In genomic region chr16:84243732-84244131, GRCh38 we compare ENCODE assay signal across 16 cellular contexts. TPM values are rescaled to one million over a fixed set of nuclear protein-coding genes. Genes with fewer than 3 reads are reported as not detected.
DNase-seq lines count a peak whose midpoint lies in the region; ATAC-seq and TF ChIP-seq lines count a peak whose summit lies in the region.
"Had no signal": no experiment of that assay in that cellular context is flagged by ENCODE, and none has a peak within 500 bp of the region (broad histone marks: within the 10 kb centered on the region; RNA-seq: fewer than 3 reads in every experiment).

No MANE protein-coding gene starts in this region.

- peak; percentile 71 for ATAC-seq in HCT116
- ATAC-seq in WTC11, result peak; percentile 24

- H3K4me2 ChIP-seq in HCT116 (ENCODE audit: low read length), result no peak overlapping the region
- H3K4me2 ChIP-seq in Karpas-422 (ENCODE audit: low read depth, low read length, poor library complexity, severe bottlenecking), result no peak overlapping the region
- H3K4me2 ChIP-seq in osteoblast (ENCODE audit: insufficient read depth, low read length), result no peak overlapping the region
- H3K4me2 ChIP-seq: A549 had no signal

- H4K20me1 ChIP-seq in HCT116 (ENCODE audit: insufficient read depth) (no peaks in the 10 kb centered on the region), Karpas-422 (ENCODE audit: insufficient read depth, low read depth, low read length) (no peaks in the 10 kb centered on the region), osteoblast (ENCODE audit: insufficient read depth, low read length) (no peaks in the 10 kb centered on the region)

- no peaks in the 10 kb centered on the region for H3K79me2 ChIP-seq in HCT116 (ENCODE audit: insufficient read depth, low read length)
- H3K79me2 ChIP-seq in Karpas-422 (ENCODE audit: low read length), result no peaks in the 10 kb centered on the region
- H3K79me2 ChIP-seq in osteoblast (ENCODE audit: insufficient read depth, low read length), result no peaks in the 10 kb centered on the region

- intact Hi-C loops in HCT116 (cut with micrococcal nuclease), result no loop called here

- no peak for TF ChIP-seq POLR2A in HCT116 (IDR thresholded peaks at IDR 0.05; ENCODE audit: borderline replicate concordance, extremely low read depth, insufficient read depth, insufficient read length)

- H3K4me1 ChIP-seq in HCT116 (ENCODE audit: control insufficient read depth in 1 of 2, insufficient read depth in 2 of 2, low read length in 2 of 2) (peaks cover 0 to 6% of the 10 kb centered on the region in 2 experiments; a peak in 1 of 4 replicates), Karpas-422 (ENCODE audit: low read length) (no peaks in the 10 kb centered on the region), osteoblast (ENCODE audit: insufficient read depth, low read length) (peaks cover 7% of the 10 kb centered on the region)
- H3K4me1 ChIP-seq: A549 had no signal

- no peaks in the 10 kb centered on the region for H3K9me3 ChIP-seq in HCT116 (ENCODE audit: control insufficient read depth in 1 of 2, insufficient read depth in 1 of 2, low read depth in 1 of 2, low read length in 2 of 2)
- H3K9me3 ChIP-seq in Karpas-422 (ENCODE audit: low read length), result peaks cover 3% of the 10 kb centered on the region; the same call in 1 of the 2 replicates
- no peaks in the 10 kb centered on the region for H3K9me3 ChIP-seq in osteoblast (ENCODE audit: low read depth, low read length)
- H3K9me3 ChIP-seq: A549, BE2C had no signal

- H3K27me3 Mint-ChIP-seq in WTC11 (ENCODE audit: low read depth), result no peaks in the 10 kb centered on the region

- H2AFZ ChIP-seq in HCT116 (ENCODE audit: low read depth, low read length, poor library complexity, severe bottlenecking) (no peak overlapping the region), Karpas-422 (ENCODE audit: low read length) (no peak overlapping the region), osteoblast (ENCODE audit: low read length) (no peak overlapping the region)

- H3K36me3 ChIP-seq in HCT116 (ENCODE audit: control insufficient read depth in 1 of 2, insufficient read depth in 2 of 2, low read length in 2 of 2) (no peaks in the 10 kb centered on the region), Karpas-422 (ENCODE audit: insufficient read depth, low read length) (no peaks in the 10 kb centered on the region), osteoblast (ENCODE audit: insufficient read depth, low read length) (no peaks in the 10 kb centered on the region)
- H3K36me3 ChIP-seq: BE2C had no signal

- no peaks in the 10 kb centered on the region for H3K36me3 Mint-ChIP-seq in WTC11
- H3K36me3 Mint-ChIP-seq: CD4-positive, alpha-beta memory T cell had no signal

- H3K4me3 ChIP-seq in HCT116 (replicated peaks in 1 of 2; ENCODE audit: low read depth in 1 of 2, low read length in 2 of 2) (no peak overlapping the region), Karpas-422 (ENCODE audit: low read length) (no peak overlapping the region), osteoblast (ENCODE audit: insufficient read depth, low read length) (no peak overlapping the region)
- H3K4me3 ChIP-seq: A549 had no signal

- TF ChIP-seq RAD21 in HCT116 (IDR thresholded peaks at IDR 0.05; ENCODE audit: low read depth), result no peak

- peaks cover 19% of the 10 kb centered on the region for H3K9me3 Mint-ChIP-seq in WTC11

- no peak for TF ChIP-seq CTCF in HCT116 (IDR thresholded peaks at IDR 0.05 in 2 of 3, conservative IDR thresholded peaks at IDR 0.05 in 1 of 3; ENCODE audit: borderline replicate concordance in 1 of 3, insufficient read depth in 1 of 3, low read depth in 2 of 3, low read length in 2 of 3)
- no peak for TF ChIP-seq CTCF in WTC11 (IDR thresholded peaks at IDR 0.05)
- no peak for TF ChIP-seq CTCF in osteoblast (IDR thresholded peaks at IDR 0.05; ENCODE audit: extremely low read depth, low read depth, low read length)

- H3K9me2 ChIP-seq in HCT116 (ENCODE audit: insufficient read depth) (no peaks in the 10 kb centered on the region), Karpas-422 (replicated peaks; ENCODE audit: insufficient read depth, low read length) (no peaks in the 10 kb centered on the region)

- H3K27ac Mint-ChIP-seq in WTC11, result no peak overlapping the region
- H3K27ac Mint-ChIP-seq: CD4-positive, alpha-beta memory T cell had no signal

- H3K4me3 Mint-ChIP-seq in WTC11, result no peak overlapping the region
- H3K4me3 Mint-ChIP-seq: CD4-positive, alpha-beta memory T cell had no signal

- RAD21 ChIA-PET in HCT116 (lab: Charles Lee; ENCODE audit: low non-redundant PET in 1 of 2, low total read pairs in 2 of 2, uncharacterized antibody in 2 of 2, unreplicated experiment in 2 of 2), result no interaction called here

- POLR2A ChIA-PET in HCT116 (lab: Charles Lee) (no interaction called here), WTC11 (lab: Charles Lee) (no interaction called here)

- no peaks in the 10 kb centered on the region for H3K4me1 Mint-ChIP-seq in WTC11

- H3K27ac ChIP-seq in HCT116 (ENCODE audit: low read depth, low read length), result no peak overlapping the region
- no peak overlapping the region for H3K27ac ChIP-seq in Karpas-422 (ENCODE audit: low read length)
- H3K27ac ChIP-seq in osteoblast (ENCODE audit: low read depth, low read length), result no peak overlapping the region
- H3K27ac ChIP-seq: A549, C4-2B had no signal

- no TSS peak for BruUV-seq in HCT116 (replicated peaks; lab: Mats Ljungman, UMichigan)

- H3K27me3 ChIP-seq in HCT116 (ENCODE audit: insufficient read depth, low read length) (peaks cover 12% of the 10 kb centered on the region; the same call in 1 of the 2 replicates), Karpas-422 (ENCODE audit: low read length) (no peaks in the 10 kb centered on the region), osteoblast (ENCODE audit: insufficient read depth, low read length) (peaks cover 23% of the 10 kb centered on the region)
- H3K27me3 ChIP-seq: BE2C had no signal

- CTCF ChIA-PET in HCT116 (lab: Charles Lee) (no interaction called here), WTC11 (lab: Charles Lee) (interaction anchor here (2.4 kb wide), 1 partner anchor 64 kb away, joined by 7 read pairs; no protein-coding TSS in a partner anchor)

- H3K9ac ChIP-seq in HCT116 (ENCODE audit: low read length) (no peak overlapping the region), Karpas-422 (ENCODE audit: low read length) (no peak overlapping the region)

- DNase-seq in HCT116 (ENCODE audit: low read depth, low spot score), result no peak
- peak; percentile 65 for DNase-seq in Karpas-422
- DNase-seq in WTC11 (ENCODE audit: low spot score), result no peak
- peak; percentile 32 for DNase-seq in osteoblast (ENCODE audit: insufficient read length, low spot score, missing footprints)
- no peak for DNase-seq in HPDE6-E6E7 (ENCODE audit: extremely low spot score)
- DNase-seq in EL, result no peak
- no peak for DNase-seq in NCI-H2171 treated with DMSO at 0.1 percent for 48 hours (lab: John Stamatoyannopoulos, UW)
- DNase-seq: BE2C; CD4-positive, alpha-beta memory T cell; DMS79 treated with DMSO at 0.1 percent for 48 hours; GDM1 had no signal

TF ChIP-seq in HCT116, 20 proteins besides CTCF, POLR2A, EP300 and RAD21 (continues in another document):
- TF ChIP-seq MAX (IDR thresholded peaks at IDR 0.05) (no peak), POLR2AphosphoS5 (IDR thresholded peaks at IDR 0.05; ENCODE audit: low read depth, low read length) (no peak)

TF ChIP-seq in WTC11, 78 proteins besides CTCF, POLR2A, EP300 and RAD21 (continues in another document):
- TF ChIP-seq USF1 (CRISPR knock-in tag; IDR thresholded peaks at IDR 0.05) (no peak), ZMAT4 (CRISPR knock-in tag; IDR thresholded peaks at IDR 0.05) (no peak), GTF2I (CRISPR knock-in tag; conservative IDR thresholded peaks at IDR 0.05) (no peak), FOXP4 (CRISPR knock-in tag; IDR thresholded peaks at IDR 0.05) (no peak)

RNA-seq across cellular contexts. Expression of gene KCNG4, which starts 3.9 kb away (rescaled TPM):
- total RNA-seq in HCT116 (2021; ENCODE audit: unreplicated experiment) (not detected), WTC11 (2021) (not detected in 3 replicates), osteoblast (not detected in 2 replicates)
- not detected in 2 replicates for polyA plus RNA-seq in HCT116 (2012)
- not detected in 2 replicates for total RNA-seq in Karpas-422 (2014; rRNA removed; shearing (Covaris generic); ENCODE audit: low replicate concordance)
- total RNA-seq: CD4-positive, alpha-beta memory T cell; H4; HT1080 had no signal
- polyA plus RNA-seq: A549; AG04450; CD4-positive, alpha-beta memory T cell had no signal

RNA-seq across cellular contexts. Expression of gene WFDC1, which starts 50.9 kb away (rescaled TPM):
- total RNA-seq in HCT116 (2021; ENCODE audit: unreplicated experiment) (0.42 TPM), WTC11 (2021) (0.32 to 0.50 TPM (median 0.41 TPM) in 3 replicates), osteoblast (not detected in 2 replicates)
- 0.16 and 0.20 TPM in 2 replicates for polyA plus RNA-seq in HCT116 (2012)
- not detected in 2 replicates for total RNA-seq in Karpas-422 (2014; rRNA removed; shearing (Covaris generic); ENCODE audit: low replicate concordance)
- total RNA-seq: CD4-positive, alpha-beta memory T cell; H4 had no signal
- polyA plus RNA-seq: A549; CD4-positive, alpha-beta memory T cell had no signal

RNA-seq across cellular contexts. Expression of gene ADAD2, which starts 52.8 kb away (rescaled TPM):
- not detected for total RNA-seq in HCT116 (2021; ENCODE audit: unreplicated experiment)
- polyA plus RNA-seq in HCT116 (2012), result not detected in 2 replicates
- not detected in 2 replicates for total RNA-seq in Karpas-422 (2014; rRNA removed; shearing (Covaris generic); ENCODE audit: low replicate concordance)
- total RNA-seq in WTC11 (2021), result 0.71 to 1.6 TPM (median 1.4 TPM) in 3 replicates
- under 0.01 TPM in 1 of 2 replicates, not detected in the other for total RNA-seq in osteoblast
- total RNA-seq: CD4-positive, alpha-beta memory T cell; H4; HT1080 had no signal
- polyA plus RNA-seq: A549; AG04450; CD4-positive, alpha-beta memory T cell had no signal

RNA-seq across cellular contexts. Expression of gene TAF1C, which starts 56.9 kb away (rescaled TPM):
- total RNA-seq in HCT116 (2021; ENCODE audit: unreplicated experiment) (76.3 TPM), WTC11 (2021) (71.2 to 89.7 TPM (median 74.7 TPM) in 3 replicates), osteoblast (19.5 and 20.6 TPM in 2 replicates)
- polyA plus RNA-seq in HCT116 (2012), result 43.4 and 52.0 TPM in 2 replicates
- total RNA-seq in Karpas-422 (2014; rRNA removed; shearing (Covaris generic); ENCODE audit: low replicate concordance), result 27.8 and 54.5 TPM in 2 replicates

Comparison
In these comparisons a context has a peak if more than half of its experiments do, and no peak if none do; other contexts are left out.
1. DNase-seq: peak in Karpas-422 (single experiment) and osteoblast (single experiment); none in HCT116 (single experiment), WTC11 (single experiment), HPDE6-E6E7 (single experiment), EL (single experiment) and NCI-H2171 treated with DMSO at 0.1 percent for 48 hours (single experiment).